In genomic region chr17:35373532-35373983, GRCh38 we compare ENCODE assay signal across 8 cellular contexts. TPM values are rescaled to one million over a fixed set of nuclear protein-coding genes. Genes with fewer than 3 reads are reported as not detected.
A peak's percentile ranks its signal among the peaks of the same experiment; 100 is the strongest.
DNase-seq lines count a peak whose midpoint lies in the region; ATAC-seq, FAIRE-seq and TF ChIP-seq lines count a peak whose summit lies in the region.

Gene SLFN11 (minus strand): TSS chr17:35373621. CDS start chr17:35363807, 9,814 bp downstream.

- H3K4me3 ChIP-seq in LNCaP clone FGC (ENCODE audit: low read depth, low read length) (peak within 1 kb of the TSS; percentile 30), astrocyte (ENCODE audit: insufficient read depth, low read depth, low read length) (peak within 1 kb of the TSS; percentile 73)

- H3K27ac Mint-ChIP-seq in astrocyte (ENCODE audit: unreplicated experiment), result peak within 1 kb of the TSS; percentile 30

- H4K20me1 ChIP-seq in astrocyte (ENCODE audit: insufficient read depth, low read length), result no peaks in the 10 kb centered on the region

- peaks cover 8% of the 10 kb centered on the region for H3K9me3 Mint-ChIP-seq in astrocyte (ENCODE audit: unreplicated experiment)

- H3K27me3 ChIP-seq in astrocyte (ENCODE audit: insufficient read depth, low read length), result peaks cover 25% of the 10 kb centered on the region

- ATAC-seq in sciatic nerve, result peak; percentile 98

- peak within 1 kb of the TSS; percentile 97 for H3K4me2 ChIP-seq in astrocyte (ENCODE audit: low read length)

- no peaks in the 10 kb centered on the region for H3K9me3 ChIP-seq in astrocyte (ENCODE audit: insufficient read depth, low read depth, low read length)

- H3K36me3 Mint-ChIP-seq in astrocyte (ENCODE audit: low read depth, unreplicated experiment), result no peaks in the 10 kb centered on the region

- no peaks in the 10 kb centered on the region for H3K36me3 ChIP-seq in astrocyte (ENCODE audit: insufficient read depth, low read length)

- intact Hi-C loops in sciatic nerve (cut with DNase I), result no loop called here

- no peaks in the 10 kb centered on the region for H3K79me2 ChIP-seq in astrocyte (ENCODE audit: insufficient read depth, low read length)

- peak within 1 kb of the TSS; percentile 94 for H2AFZ ChIP-seq in astrocyte (ENCODE audit: low read depth, low read length)

- FAIRE-seq in astrocyte (lab: Jason Lieb, UNC), result no peak

- peaks cover 59% of the 10 kb centered on the region for H3K27me3 Mint-ChIP-seq in astrocyte (ENCODE audit: low read depth, unreplicated experiment)

- H3K9ac ChIP-seq in astrocyte (ENCODE audit: low read length), result peak within 1 kb of the TSS; percentile 93

- TF ChIP-seq CTCF in LNCaP clone FGC (IDR thresholded peaks at IDR 0.05; ENCODE audit: control insufficient read depth, extremely low read depth, insufficient read depth) (no peak), astrocyte (IDR thresholded peaks at IDR 0.05; ENCODE audit: insufficient read depth, low read depth, low read length) (no peak)

- DNase-seq in NK-92 treated with Interleukin-12 subunit alpha and Interleukin-12 subunit beta, amount 100 ng/mL, for 24 hours (lab: John Stamatoyannopoulos, UW), result peak; percentile 85
- DNase-seq in NK-92 (lab: John Stamatoyannopoulos, UW; ENCODE audit: unreplicated experiment) (no peak), LNCaP clone FGC (ENCODE audit: low read depth) (no peak), T-helper 22 cell (ENCODE audit: low read depth) (peak; percentile 86), astrocyte (ENCODE audit: low read depth) (peak; percentile 72), hepatic stellate cell (ENCODE audit: low spot score) (peak; percentile 89), sciatic nerve (ENCODE audit: low spot score) (peak; percentile 95), NCI-H1436 (lab: John Stamatoyannopoulos, UW) (no peak)

- H3K4me1 ChIP-seq in astrocyte (ENCODE audit: insufficient read depth, low read length), result peaks cover 3% of the 10 kb centered on the region

- peak within 1 kb of the TSS; percentile 84 for H3K4me3 Mint-ChIP-seq in astrocyte (ENCODE audit: unreplicated experiment)

- peak within 1 kb of the TSS; percentile 68 for H3K27ac ChIP-seq in astrocyte (ENCODE audit: low read depth, low read length)

- H3K4me1 Mint-ChIP-seq in astrocyte (ENCODE audit: low read depth, unreplicated experiment), result peaks cover 8% of the 10 kb centered on the region

RNA-seq across cellular contexts. Expression of gene SLFN11, which starts in this region (rescaled TPM):
- 0.25 and 0.75 TPM in 2 replicates for total RNA-seq in astrocyte
- total RNA-seq in sciatic nerve, result 107 TPM

Comparison
In these comparisons a context has a peak if more than half of its experiments do, and no peak if none do; other contexts are left out.
1. RNA of gene SLFN11 (total RNA-seq): 107 TPM in sciatic nerve (single experiment); 0.25 to 0.75 TPM in astrocyte; every median in the first group is over 10 times any median in the second.
2. DNase-seq: peak in NK-92 treated with Interleukin-12 subunit alpha and Interleukin-12 subunit beta, amount 100 ng/mL, for 24 hours (single experiment), T-helper 22 cell (single experiment), hepatic stellate cell (single experiment) and sciatic nerve (single experiment); none in NK-92 (single experiment), LNCaP clone FGC (single experiment) and NCI-H1436 (single experiment).
3. Peak in DNase-seq, H3K4me3 ChIP-seq, H3K27ac ChIP-seq, H3K9ac ChIP-seq and H3K4me2 ChIP-seq in astrocyte; RNA of the gene not detected or under 1 TPM.